In the genomic region with DNA sequence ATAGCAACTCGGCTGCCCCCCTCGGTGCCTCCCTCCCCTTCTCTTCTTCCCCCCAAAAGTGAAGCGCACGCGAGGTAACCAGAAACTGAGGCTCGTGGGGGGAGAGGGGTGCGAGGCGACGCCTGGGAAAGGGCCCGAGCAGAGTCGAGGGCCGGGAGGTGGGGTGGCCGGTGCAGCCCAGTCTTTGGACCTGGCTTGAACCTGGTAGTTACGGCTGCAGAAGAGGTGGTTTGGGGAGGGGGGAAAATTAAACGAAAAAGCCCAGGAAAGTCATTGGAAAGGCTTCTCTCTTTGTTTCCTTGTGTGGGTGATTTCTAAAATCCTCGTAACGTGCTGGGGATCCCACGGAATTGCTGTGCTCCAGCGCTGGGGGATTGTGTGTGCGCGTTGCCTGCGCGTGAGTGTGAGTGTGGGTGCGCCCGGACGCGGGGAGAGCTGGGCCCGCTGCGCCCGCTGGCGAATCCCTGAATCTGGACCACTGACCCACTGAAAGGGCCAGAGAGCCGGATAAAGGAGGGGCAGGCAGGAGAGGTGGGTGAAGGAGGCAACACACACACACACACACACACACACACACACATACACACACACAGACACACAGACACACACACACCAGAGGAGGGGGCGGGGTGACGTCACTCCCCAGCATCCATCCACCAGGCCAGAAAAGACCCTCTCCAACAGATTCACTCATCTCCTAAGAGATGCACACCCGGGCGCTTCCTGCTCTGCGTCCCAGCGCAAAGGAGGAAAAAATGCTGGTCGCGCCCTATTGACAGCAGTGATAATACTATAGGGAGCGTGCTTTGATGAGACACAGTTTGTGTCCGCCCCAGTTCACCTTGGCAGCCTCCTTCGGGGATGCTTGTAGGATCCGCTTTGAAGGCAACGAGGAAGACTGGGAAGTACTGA, we compare ENCODE assay signal across 8 cellular contexts.
A peak's percentile ranks its signal among the peaks of the same experiment; 100 is the strongest.
DNase-seq lines count a peak whose midpoint lies in the region; ATAC-seq lines count a peak whose summit lies in the region.

No MANE protein-coding gene starts in this region.

- peaks cover 59% of the 10 kb centered on the region for H3K27me3 Mint-ChIP-seq in activated naive CD8-positive, alpha-beta T cell treated with anti-CD3 and anti-CD28 coated beads for 36 hours

- H3K4me3 Mint-ChIP-seq in activated naive CD8-positive, alpha-beta T cell treated with anti-CD3 and anti-CD28 coated beads for 36 hours, result peak overlapping the region; percentile 70

- ATAC-seq in sciatic nerve, result peak; percentile 59

- peaks cover 5% of the 10 kb centered on the region for H3K4me1 Mint-ChIP-seq in activated naive CD8-positive, alpha-beta T cell treated with anti-CD3 and anti-CD28 coated beads for 36 hours

- H3K36me3 Mint-ChIP-seq in activated naive CD8-positive, alpha-beta T cell treated with anti-CD3 and anti-CD28 coated beads for 36 hours, result no peaks in the 10 kb centered on the region

- intact Hi-C loops in sciatic nerve (cut with DNase I), result no loop called here

- H3K9me3 Mint-ChIP-seq in activated naive CD8-positive, alpha-beta T cell treated with anti-CD3 and anti-CD28 coated beads for 36 hours, result no peaks in the 10 kb centered on the region

- H3K27ac Mint-ChIP-seq in activated naive CD8-positive, alpha-beta T cell treated with anti-CD3 and anti-CD28 coated beads for 36 hours, result no peak overlapping the region

- peak; percentile 9 for DNase-seq in GM03348 (ENCODE audit: low spot score)
- DNase-seq in activated naive CD8-positive, alpha-beta T cell treated with anti-CD3 and anti-CD28 coated beads for 36 hours, result no peak
- DNase-seq in hippocampal formation (lab: John Stamatoyannopoulos, UW), result peak; percentile 36 to 39
- no peak for DNase-seq in sciatic nerve (ENCODE audit: low spot score)
- no peak for DNase-seq in GOT3 (lab: John Stamatoyannopoulos, UW)
- no peak for DNase-seq in SIG-M5 (lab: John Stamatoyannopoulos, UW)
- no peak for DNase-seq in NCI-H1092 treated with DMSO at 0.1 percent for 48 hours (lab: John Stamatoyannopoulos, UW)
- DNase-seq in NCI-H526 treated with DMSO at 0.1 percent for 48 hours (lab: John Stamatoyannopoulos, UW), result no peak

Comparison
In these comparisons a context has a peak if more than half of its experiments do, and no peak if none do; other contexts are left out.
1. DNase-seq: peak in GM03348 (single experiment) and hippocampal formation (2 of 2); none in activated naive CD8-positive, alpha-beta T cell treated with anti-CD3 and anti-CD28 coated beads for 36 hours (single experiment), sciatic nerve (single experiment), GOT3 (single experiment), SIG-M5 (single experiment), NCI-H1092 treated with DMSO at 0.1 percent for 48 hours (single experiment) and NCI-H526 treated with DMSO at 0.1 percent for 48 hours (single experiment).